In the genomic region with DNA sequence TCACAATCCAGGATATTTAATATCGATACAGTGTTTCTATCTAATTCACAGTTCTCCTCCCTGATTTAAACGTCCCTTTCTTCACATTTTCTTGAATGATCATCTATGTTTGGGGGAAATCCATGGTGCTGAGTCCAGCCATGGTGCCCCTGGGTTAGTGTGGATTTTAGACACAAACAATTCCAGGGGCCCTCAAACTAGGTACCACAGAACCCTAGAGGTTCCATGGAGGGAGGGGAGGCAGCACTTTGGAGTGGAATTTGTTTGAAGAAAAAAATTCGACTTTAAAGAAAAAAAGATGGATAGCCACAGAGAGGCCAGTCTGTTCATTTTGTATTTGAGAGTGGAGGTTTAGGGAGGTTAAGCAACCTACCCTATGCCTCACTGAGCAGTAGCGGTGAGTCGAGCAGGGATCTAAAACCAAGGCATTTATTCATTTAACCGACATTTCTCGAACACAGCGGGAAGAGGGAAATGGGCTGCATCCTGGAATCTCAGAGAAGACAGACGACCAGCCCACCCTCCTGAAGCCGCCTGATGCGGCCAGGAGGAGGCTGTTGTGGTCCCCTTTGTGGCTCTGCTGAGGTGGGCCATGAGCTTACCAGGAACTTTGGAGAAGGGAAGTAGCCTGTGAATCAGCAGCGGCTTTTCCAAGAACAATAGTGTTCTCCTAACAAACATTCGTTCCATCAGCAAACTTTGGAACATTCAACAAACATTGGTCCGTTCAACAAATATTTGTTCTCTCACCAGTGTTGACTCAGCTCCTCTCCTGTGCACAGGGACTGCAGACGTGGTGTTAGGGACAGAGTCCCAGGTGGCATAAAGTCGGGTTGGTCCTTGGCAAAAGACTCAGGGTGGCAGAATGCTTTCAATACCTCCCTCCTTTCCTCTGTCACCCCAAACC, we compare ENCODE assay signal across 1 cellular context.
TF ChIP-seq lines count a peak whose summit lies in the region.

No MANE protein-coding gene starts in this region.

TF ChIP-seq in HepG2, 621 proteins besides CTCF, POLR2A, EP300 and RAD21 (continued from another document and continues in another):
- TF ChIP-seq GPBP1L1 (CRISPR knock-in tag; IDR thresholded peaks at IDR 0.05), result no peak
- peak; percentile 37; the same call in 1 of the 2 replicates for TF ChIP-seq ZNF335 (CRISPR knock-in tag; IDR thresholded peaks at IDR 0.05)
- TF ChIP-seq MTF2 (CRISPR knock-in tag; IDR thresholded peaks at IDR 0.05; ENCODE audit: borderline replicate concordance), result no peak
- peak; percentile 96 for TF ChIP-seq ARID5B (CRISPR knock-in tag; IDR thresholded peaks at IDR 0.05)
- no peak for TF ChIP-seq ZBTB39 (CRISPR knock-in tag; IDR thresholded peaks at IDR 0.05)
- no peak for TF ChIP-seq HNRNPH1 (optimal IDR thresholded peaks at IDR 0.05; ENCODE audit: low read depth, low read length)
- TF ChIP-seq SRF (IDR thresholded peaks at IDR 0.05; ENCODE audit: low read depth, low read length), result no peak
- no peak for TF ChIP-seq AHR (CRISPR knock-in tag; IDR thresholded peaks at IDR 0.05)
- TF ChIP-seq, protein P1, sequence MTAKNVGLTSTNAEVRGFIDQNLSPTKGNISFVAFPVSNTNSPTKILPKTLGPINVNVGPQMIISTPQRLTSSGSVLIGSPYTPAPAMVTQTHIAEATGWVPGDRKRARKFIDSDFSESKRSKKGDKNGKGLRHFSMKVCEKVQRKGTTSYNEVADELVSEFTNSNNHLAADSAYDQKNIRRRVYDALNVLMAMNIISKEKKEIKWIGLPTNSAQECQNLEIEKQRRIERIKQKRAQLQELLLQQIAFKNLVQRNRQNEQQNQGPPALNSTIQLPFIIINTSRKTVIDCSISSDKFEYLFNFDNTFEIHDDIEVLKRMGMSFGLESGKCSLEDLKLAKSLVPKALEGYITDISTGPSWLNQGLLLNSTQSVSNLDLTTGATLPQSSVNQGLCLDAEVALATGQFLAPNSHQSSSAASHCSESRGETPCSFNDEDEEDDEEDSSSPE (CRISPR knock-in tag; IDR thresholded peaks at IDR 0.05), result no peak
- TF ChIP-seq ATRX (CRISPR knock-in tag; IDR thresholded peaks at IDR 0.05; ENCODE audit: borderline replicate concordance), result no peak
- peak; percentile 61; the same call in 1 of the 2 replicates for TF ChIP-seq YEATS2 (CRISPR knock-in tag; IDR thresholded peaks at IDR 0.05; ENCODE audit: borderline replicate concordance)
- TF ChIP-seq NCOA5 (CRISPR knock-in tag; IDR thresholded peaks at IDR 0.05), result no peak
- peak; percentile 84 for TF ChIP-seq PATZ1 (CRISPR knock-in tag; IDR thresholded peaks at IDR 0.05)
- TF ChIP-seq RBFOX2 (IDR thresholded peaks at IDR 0.05; ENCODE audit: low read depth, low read length), result no peak
- TF ChIP-seq HIVEP1 (CRISPR knock-in tag; IDR thresholded peaks at IDR 0.05), result no peak
- peak; percentile 91; the same call in 1 of the 2 replicates for TF ChIP-seq RXRB (CRISPR knock-in tag; IDR thresholded peaks at IDR 0.05; ENCODE audit: borderline replicate concordance)
- TF ChIP-seq ZNF724P (CRISPR knock-in tag; IDR thresholded peaks at IDR 0.05; ENCODE audit: borderline replicate concordance), result no peak
- TF ChIP-seq SRSF9 (IDR thresholded peaks at IDR 0.05; ENCODE audit: borderline replicate concordance, insufficient read depth, low read depth, low read length, poor library complexity, severe bottlenecking), result no peak
- 0 out of 2 replicates have a peak, but pooled peaks have one; percentile 32 for TF ChIP-seq ZNF639 (CRISPR knock-in tag; conservative IDR thresholded peaks at IDR 0.05)
- TF ChIP-seq JUNB (CRISPR knock-in tag; IDR thresholded peaks at IDR 0.05; ENCODE audit: borderline replicate concordance), result no peak; the same call in 1 of the 2 replicates
- TF ChIP-seq, protein P2, sequence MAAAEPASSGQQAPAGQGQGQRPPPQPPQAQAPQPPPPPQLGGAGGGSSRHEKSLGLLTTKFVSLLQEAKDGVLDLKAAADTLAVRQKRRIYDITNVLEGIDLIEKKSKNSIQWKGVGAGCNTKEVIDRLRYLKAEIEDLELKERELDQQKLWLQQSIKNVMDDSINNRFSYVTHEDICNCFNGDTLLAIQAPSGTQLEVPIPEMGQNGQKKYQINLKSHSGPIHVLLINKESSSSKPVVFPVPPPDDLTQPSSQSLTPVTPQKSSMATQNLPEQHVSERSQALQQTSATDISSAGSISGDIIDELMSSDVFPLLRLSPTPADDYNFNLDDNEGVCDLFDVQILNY (CRISPR knock-in tag; conservative IDR thresholded peaks at IDR 0.05), result no peak
- TF ChIP-seq, protein P3, sequence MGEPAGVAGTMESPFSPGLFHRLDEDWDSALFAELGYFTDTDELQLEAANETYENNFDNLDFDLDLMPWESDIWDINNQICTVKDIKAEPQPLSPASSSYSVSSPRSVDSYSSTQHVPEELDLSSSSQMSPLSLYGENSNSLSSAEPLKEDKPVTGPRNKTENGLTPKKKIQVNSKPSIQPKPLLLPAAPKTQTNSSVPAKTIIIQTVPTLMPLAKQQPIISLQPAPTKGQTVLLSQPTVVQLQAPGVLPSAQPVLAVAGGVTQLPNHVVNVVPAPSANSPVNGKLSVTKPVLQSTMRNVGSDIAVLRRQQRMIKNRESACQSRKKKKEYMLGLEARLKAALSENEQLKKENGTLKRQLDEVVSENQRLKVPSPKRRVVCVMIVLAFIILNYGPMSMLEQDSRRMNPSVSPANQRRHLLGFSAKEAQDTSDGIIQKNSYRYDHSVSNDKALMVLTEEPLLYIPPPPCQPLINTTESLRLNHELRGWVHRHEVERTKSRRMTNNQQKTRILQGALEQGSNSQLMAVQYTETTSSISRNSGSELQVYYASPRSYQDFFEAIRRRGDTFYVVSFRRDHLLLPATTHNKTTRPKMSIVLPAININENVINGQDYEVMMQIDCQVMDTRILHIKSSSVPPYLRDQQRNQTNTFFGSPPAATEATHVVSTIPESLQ (CRISPR knock-in tag; conservative IDR thresholded peaks at IDR 0.05), result no peak
- no peak for TF ChIP-seq MAFG (CRISPR knock-in tag; IDR thresholded peaks at IDR 0.05)
- TF ChIP-seq STAT5B (CRISPR knock-in tag; IDR thresholded peaks at IDR 0.05), result 0 out of 2 replicates have a peak, but pooled peaks have one; percentile 44
- no peak; the same call in 1 of the 2 replicates for TF ChIP-seq ZNF362 (CRISPR knock-in tag; IDR thresholded peaks at IDR 0.05; ENCODE audit: borderline replicate concordance)
- TF ChIP-seq SP4 (CRISPR knock-in tag; IDR thresholded peaks at IDR 0.05), result no peak
- 0 out of 2 replicates have a peak, but pooled peaks have one; percentile 35 for TF ChIP-seq ZNF547 (CRISPR knock-in tag; IDR thresholded peaks at IDR 0.05)
- no peak for TF ChIP-seq ZNF784 (CRISPR knock-in tag; IDR thresholded peaks at IDR 0.05; ENCODE audit: borderline replicate concordance)
- TF ChIP-seq SNAI1 (CRISPR knock-in tag; IDR thresholded peaks at IDR 0.05; ENCODE audit: borderline replicate concordance), result no peak
- TF ChIP-seq FOSL1 (CRISPR knock-in tag; IDR thresholded peaks at IDR 0.05; ENCODE audit: borderline replicate concordance), result peak; percentile 24; the same call in 1 of the 2 replicates
- no peak for TF ChIP-seq ZNF766 (CRISPR knock-in tag; IDR thresholded peaks at IDR 0.05; ENCODE audit: borderline replicate concordance)
- no peak for TF ChIP-seq KLF6 (CRISPR knock-in tag; IDR thresholded peaks at IDR 0.05)
- TF ChIP-seq KDM3A (CRISPR knock-in tag; IDR thresholded peaks at IDR 0.05; ENCODE audit: low read depth), result no peak; the same call in 1 of the 2 replicates
- peak; percentile 54; the same call in 1 of the 2 replicates for TF ChIP-seq ATF1 (CRISPR knock-in tag; IDR thresholded peaks at IDR 0.05)
- no peak for TF ChIP-seq CERS6 (CRISPR knock-in tag; IDR thresholded peaks at IDR 0.05)
